In the genomic region with DNA sequence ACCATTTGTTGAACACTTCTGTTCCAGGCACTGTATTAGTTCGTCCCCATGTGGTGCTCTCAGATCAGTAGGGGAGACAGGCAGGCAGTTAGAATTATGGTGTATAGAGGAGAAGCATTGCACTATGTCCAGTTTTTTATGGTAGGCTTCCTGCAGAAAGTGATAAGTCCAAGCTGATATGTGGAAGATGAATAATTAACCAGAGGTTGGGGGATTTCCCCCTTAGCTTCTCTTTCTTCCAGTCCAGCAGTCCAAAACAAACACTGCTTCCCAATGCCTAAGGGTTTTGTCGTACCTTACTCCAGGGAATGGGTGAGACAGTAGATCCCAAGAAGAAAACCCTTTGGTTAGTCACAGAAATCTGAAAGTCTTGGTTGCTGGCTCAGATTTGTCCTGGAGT, we compare ENCODE assay signal across 2 cellular contexts.
TF ChIP-seq lines count a peak whose summit lies in the region.

No MANE protein-coding gene starts in this region.

TF ChIP-seq in IMR-90, 13 proteins besides CTCF, POLR2A, EP300 and RAD21:
- TF ChIP-seq, protein P1, sequence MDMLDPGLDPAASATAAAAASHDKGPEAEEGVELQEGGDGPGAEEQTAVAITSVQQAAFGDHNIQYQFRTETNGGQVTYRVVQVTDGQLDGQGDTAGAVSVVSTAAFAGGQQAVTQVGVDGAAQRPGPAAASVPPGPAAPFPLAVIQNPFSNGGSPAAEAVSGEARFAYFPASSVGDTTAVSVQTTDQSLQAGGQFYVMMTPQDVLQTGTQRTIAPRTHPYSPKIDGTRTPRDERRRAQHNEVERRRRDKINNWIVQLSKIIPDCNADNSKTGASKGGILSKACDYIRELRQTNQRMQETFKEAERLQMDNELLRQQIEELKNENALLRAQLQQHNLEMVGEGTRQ (IDR thresholded peaks at IDR 0.05; ENCODE audit: low read depth, low read length), result no peak
- TF ChIP-seq BHLHE40 (IDR thresholded peaks at IDR 0.05; ENCODE audit: low read depth, low read length), result no peak

TF ChIP-seq in liver, 16 proteins besides CTCF, POLR2A, EP300 and RAD21:
- TF ChIP-seq FOXA2 (IDR thresholded peaks at IDR 0.05) (no peak), ZBTB33 (IDR thresholded peaks at IDR 0.05) (no peak), HNF4A (conservative IDR thresholded peaks at IDR 0.05) (peak; percentile 6 to 29), GABPA (IDR thresholded peaks at IDR 0.05 in 1 of 2, conservative IDR thresholded peaks at IDR 0.05 in 1 of 2) (no peak), HNF4G (IDR thresholded peaks at IDR 0.05) (no peak), MAX (IDR thresholded peaks at IDR 0.05) (no peak), FOXA1 (IDR thresholded peaks at IDR 0.05) (no peak), JUND (IDR thresholded peaks at IDR 0.05) (no peak), RXRA (IDR thresholded peaks at IDR 0.05) (no peak), TAF1 (conservative IDR thresholded peaks at IDR 0.05) (no peak), SP1 (IDR thresholded peaks at IDR 0.05) (peak; percentile 11), EGR1 (IDR thresholded peaks at IDR 0.05; ENCODE audit: low read depth in 2 of 2) (no peak), YY1 (IDR thresholded peaks at IDR 0.05) (no peak), NR2F2 (IDR thresholded peaks at IDR 0.05) (no peak)
- TF ChIP-seq, protein P2, sequence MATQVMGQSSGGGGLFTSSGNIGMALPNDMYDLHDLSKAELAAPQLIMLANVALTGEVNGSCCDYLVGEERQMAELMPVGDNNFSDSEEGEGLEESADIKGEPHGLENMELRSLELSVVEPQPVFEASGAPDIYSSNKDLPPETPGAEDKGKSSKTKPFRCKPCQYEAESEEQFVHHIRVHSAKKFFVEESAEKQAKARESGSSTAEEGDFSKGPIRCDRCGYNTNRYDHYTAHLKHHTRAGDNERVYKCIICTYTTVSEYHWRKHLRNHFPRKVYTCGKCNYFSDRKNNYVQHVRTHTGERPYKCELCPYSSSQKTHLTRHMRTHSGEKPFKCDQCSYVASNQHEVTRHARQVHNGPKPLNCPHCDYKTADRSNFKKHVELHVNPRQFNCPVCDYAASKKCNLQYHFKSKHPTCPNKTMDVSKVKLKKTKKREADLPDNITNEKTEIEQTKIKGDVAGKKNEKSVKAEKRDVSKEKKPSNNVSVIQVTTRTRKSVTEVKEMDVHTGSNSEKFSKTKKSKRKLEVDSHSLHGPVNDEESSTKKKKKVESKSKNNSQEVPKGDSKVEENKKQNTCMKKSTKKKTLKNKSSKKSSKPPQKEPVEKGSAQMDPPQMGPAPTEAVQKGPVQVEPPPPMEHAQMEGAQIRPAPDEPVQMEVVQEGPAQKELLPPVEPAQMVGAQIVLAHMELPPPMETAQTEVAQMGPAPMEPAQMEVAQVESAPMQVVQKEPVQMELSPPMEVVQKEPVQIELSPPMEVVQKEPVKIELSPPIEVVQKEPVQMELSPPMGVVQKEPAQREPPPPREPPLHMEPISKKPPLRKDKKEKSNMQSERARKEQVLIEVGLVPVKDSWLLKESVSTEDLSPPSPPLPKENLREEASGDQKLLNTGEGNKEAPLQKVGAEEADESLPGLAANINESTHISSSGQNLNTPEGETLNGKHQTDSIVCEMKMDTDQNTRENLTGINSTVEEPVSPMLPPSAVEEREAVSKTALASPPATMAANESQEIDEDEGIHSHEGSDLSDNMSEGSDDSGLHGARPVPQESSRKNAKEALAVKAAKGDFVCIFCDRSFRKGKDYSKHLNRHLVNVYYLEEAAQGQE (IDR thresholded peaks at IDR 0.05), result peak; percentile 74
- TF ChIP-seq, protein P3, sequence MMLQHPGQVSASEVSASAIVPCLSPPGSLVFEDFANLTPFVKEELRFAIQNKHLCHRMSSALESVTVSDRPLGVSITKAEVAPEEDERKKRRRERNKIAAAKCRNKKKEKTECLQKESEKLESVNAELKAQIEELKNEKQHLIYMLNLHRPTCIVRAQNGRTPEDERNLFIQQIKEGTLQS (IDR thresholded peaks at IDR 0.05), result no peak
